2 cellular contexts compared by ENCODE assay signal in the genomic region with DNA sequence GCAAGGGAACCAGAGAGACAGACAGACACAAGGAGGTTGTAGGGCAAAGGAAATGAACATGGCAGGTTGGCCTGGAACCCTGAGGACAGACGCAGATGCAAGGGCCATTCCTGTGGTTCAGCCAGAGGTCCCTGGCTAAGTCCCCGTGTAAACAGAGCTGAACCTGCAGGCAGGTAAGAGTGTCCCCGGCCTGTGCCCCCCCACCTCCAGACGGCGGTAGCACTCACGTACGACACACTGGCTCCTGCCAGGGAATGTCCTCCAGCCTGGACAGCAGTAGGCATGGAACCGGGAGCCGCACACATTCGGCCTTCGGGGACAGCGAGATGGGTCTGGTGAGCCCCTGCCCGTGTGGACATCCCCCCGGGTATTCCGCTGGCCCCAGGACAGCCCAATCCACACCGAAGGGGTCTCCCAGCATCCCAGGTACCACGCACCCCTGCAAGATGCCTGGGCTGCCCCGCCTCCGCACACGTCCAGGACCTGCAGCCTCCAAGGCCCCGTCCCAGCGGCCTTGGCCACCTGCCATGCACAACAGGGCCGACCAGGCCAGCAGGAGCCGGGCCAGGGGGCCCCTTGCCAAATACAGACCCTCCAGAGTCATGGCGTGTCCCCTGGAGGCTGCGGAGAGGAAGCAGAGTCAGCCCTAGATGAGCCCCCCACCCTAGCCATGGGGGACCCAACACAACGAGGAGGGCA.
TF ChIP-seq lines count a peak whose summit lies in the region.

No MANE protein-coding gene starts in this region.

TF ChIP-seq in HepG2, 621 proteins besides CTCF, POLR2A, EP300 and RAD21:
- TF ChIP-seq HNRNPLL (IDR thresholded peaks at IDR 0.05; ENCODE audit: low read depth, low read length, poor library complexity, severe bottlenecking) (peak; percentile 15), SMAD3 (CRISPR knock-in tag; IDR thresholded peaks at IDR 0.05) (no peak)

TF ChIP-seq in WTC11, 78 proteins besides CTCF, POLR2A, EP300 and RAD21:
- TF ChIP-seq, protein P1, sequence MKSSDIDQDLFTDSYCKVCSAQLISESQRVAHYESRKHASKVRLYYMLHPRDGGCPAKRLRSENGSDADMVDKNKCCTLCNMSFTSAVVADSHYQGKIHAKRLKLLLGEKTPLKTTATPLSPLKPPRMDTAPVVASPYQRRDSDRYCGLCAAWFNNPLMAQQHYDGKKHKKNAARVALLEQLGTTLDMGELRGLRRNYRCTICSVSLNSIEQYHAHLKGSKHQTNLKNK (CRISPR knock-in tag; IDR thresholded peaks at IDR 0.05), result no peak
